8 cellular contexts compared by ENCODE assay signal in genomic region chr4:17809667-17810066, GRCh38.
DNase-seq lines count a peak whose midpoint lies in the region; ATAC-seq and TF ChIP-seq lines count a peak whose summit lies in the region.

No MANE protein-coding gene starts in this region.

- H3K27ac Mint-ChIP-seq in central memory CD8-positive, alpha-beta T cell (ENCODE audit: low read depth) = peak overlapping the region; percentile 98

- no peaks in the 10 kb centered on the region for H3K27me3 ChIP-seq in muscle layer of duodenum (ENCODE audit: low read depth, low read length)

- H3K9me3 Mint-ChIP-seq in central memory CD8-positive, alpha-beta T cell = no peaks in the 10 kb centered on the region

- peaks cover 68% of the 10 kb centered on the region for H3K4me1 Mint-ChIP-seq in central memory CD8-positive, alpha-beta T cell

- POLR2A ChIA-PET in AG04449 (lab: Yijun Ruan, JAX) = interaction anchor here (0.9 kb wide), 1 partner anchor 261 kb away, joined by 5 read pairs; no protein-coding TSS in a partner anchor

- ATAC-seq in central memory CD8-positive, alpha-beta T cell (replicated peaks; ENCODE audit: extremely low read depth, poor library complexity, severe bottlenecking) = no peak
- ATAC-seq in GM19328 (IDR thresholded peaks at IDR 0.05; ENCODE audit: unreplicated experiment) (no peak), GM19351 (IDR thresholded peaks at IDR 0.05; ENCODE audit: unreplicated experiment) (no peak)

- H3K27ac ChIP-seq in KOPT-K1 (ENCODE audit: low read depth, low read length, poor library complexity, severe bottlenecking) = peak overlapping the region; percentile 98
- peak overlapping the region; percentile 98 for H3K27ac ChIP-seq in muscle layer of duodenum (ENCODE audit: low read length)

- H3K36me3 ChIP-seq in KOPT-K1 (ENCODE audit: insufficient read depth, low read length) (peaks cover 53% of the 10 kb centered on the region), muscle layer of duodenum (ENCODE audit: control insufficient read depth in 1 of 2, insufficient read depth in 2 of 2, low read length in 2 of 2) (peaks cover under 1 to 5% of the 10 kb centered on the region in 2 donors)

- H3K27me3 Mint-ChIP-seq in central memory CD8-positive, alpha-beta T cell = no peaks in the 10 kb centered on the region

- peaks cover 17% of the 10 kb centered on the region for H3K36me3 Mint-ChIP-seq in central memory CD8-positive, alpha-beta T cell (ENCODE audit: insufficient read depth)

- peak overlapping the region; percentile 87 for H3K4me3 ChIP-seq in AG04449 (ENCODE audit: low read depth, low read length)
- peak overlapping the region; percentile 94 to 96 for H3K4me3 ChIP-seq in muscle layer of duodenum (ENCODE audit: low read depth in 1 of 2, low read length in 2 of 2)

- H3K4me3 Mint-ChIP-seq in central memory CD8-positive, alpha-beta T cell = peak overlapping the region; percentile 96

- no peak for TF ChIP-seq CTCF in AG04449 (IDR thresholded peaks at IDR 0.05; ENCODE audit: insufficient read depth, low read length, missing control alignments)

- H3K9me3 ChIP-seq in KOPT-K1 (ENCODE audit: insufficient read depth, low read length, poor library complexity, severe bottlenecking) = no peaks in the 10 kb centered on the region
- no peaks in the 10 kb centered on the region for H3K9me3 ChIP-seq in muscle layer of duodenum (ENCODE audit: control insufficient read depth in 1 of 2, low read length in 2 of 2)

- DNase-seq in AG04449 (ENCODE audit: low read depth, low spot score) (no peak), NCI-H1105 treated with DMSO at 0.1 percent for 48 hours (lab: John Stamatoyannopoulos, UW) (no peak), GM03348 (ENCODE audit: low spot score) (no peak)
- no peak for DNase-seq in central memory CD8-positive, alpha-beta T cell (ENCODE audit: low spot score in 2 of 2)

- H3K4me1 ChIP-seq in muscle layer of duodenum (ENCODE audit: control insufficient read depth in 1 of 2, insufficient read depth in 2 of 2, low read length in 2 of 2) = peaks cover 18 to 36% of the 10 kb centered on the region in 2 donors

- CTCF ChIA-PET in AG04449 (lab: Yijun Ruan, JAX) = interaction anchor here (0.6 to 7.6 kb wide), 10 partner anchors 7 to 262 kb away, joined by 3 to 123 read pairs (median 5); partner anchors contain the start of gene MED28
